In the genomic region with DNA sequence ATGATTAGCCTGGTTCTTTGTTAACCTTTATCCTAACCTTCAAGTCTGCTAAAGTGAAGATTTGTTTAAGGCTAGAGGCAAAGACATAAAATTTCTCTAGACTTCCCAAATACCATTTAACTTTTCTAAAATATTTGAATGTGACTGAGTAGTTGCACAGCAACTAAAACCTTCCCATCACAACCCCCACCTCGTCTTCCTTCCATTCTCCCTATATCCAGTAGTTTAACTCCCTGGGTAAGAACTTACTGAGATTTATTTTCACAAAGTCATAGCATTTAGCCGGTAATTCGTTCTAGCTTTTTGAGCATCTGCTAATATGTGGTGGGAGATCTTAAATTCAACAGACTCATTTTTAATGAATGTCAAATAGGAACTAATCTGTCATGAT, we compare ENCODE assay signal across 26 cellular contexts.
DNase-seq lines count a peak whose midpoint lies in the region; TF ChIP-seq lines count a peak whose summit lies in the region.
"Had no signal": no experiment of that assay in that cellular context is flagged by ENCODE, and none has a peak within 500 bp of the region (broad histone marks: within the 10 kb centered on the region; RNA-seq: fewer than 3 reads in every experiment).

No MANE protein-coding gene starts in this region.

- no peak overlapping the region for H3K23ac ChIP-seq in neuronal stem cell (ENCODE audit: low read depth, low read length, poor library complexity)

- no peak for TF ChIP-seq POLR2A in sigmoid colon (IDR thresholded peaks at IDR 0.05)

- peak overlapping the region; percentile 50 for H3K4me2 ChIP-seq in GM23248 (ENCODE audit: unreplicated experiment)
- H3K4me2 ChIP-seq in hepatocyte: no peak overlapping the region
- no peak overlapping the region for H3K4me2 ChIP-seq in neuronal stem cell (ENCODE audit: insufficient read depth, low read length, poor library complexity, severe bottlenecking)

- peak overlapping the region; percentile 26; the same call in 1 of the 2 replicates for H3K9ac ChIP-seq in GM23248
- no peak overlapping the region for H3K9ac ChIP-seq in neuronal stem cell (ENCODE audit: low read depth, low read length, poor library complexity)

- H2BK120ac ChIP-seq in neuronal stem cell (ENCODE audit: low read depth, low read length): no peak overlapping the region

- peaks cover 5% of the 10 kb centered on the region; the same call in 1 of the 2 replicates for H3F3A ChIP-seq in GM23248 (ENCODE audit: insufficient read depth)

- no peak overlapping the region for H2BK5ac ChIP-seq in neuronal stem cell (ENCODE audit: low read length)

- in situ Hi-C loops in GM23248 (cut with MboI): no loop called here

- no peak overlapping the region for H3K4me3 ChIP-seq in GM23248
- no peak overlapping the region for H3K4me3 ChIP-seq in SJSA1
- H3K4me3 ChIP-seq in hepatocyte: no peak overlapping the region
- H3K4me3 ChIP-seq in neuronal stem cell (ENCODE audit: low read length in 2 of 2): no peak overlapping the region
- H3K4me3 ChIP-seq in sigmoid colon: no peak overlapping the region
- no peak overlapping the region for H3K4me3 ChIP-seq in CD8-positive, alpha-beta memory T cell (ENCODE audit: low read length)
- H3K4me3 ChIP-seq: body of pancreas, dorsolateral prefrontal cortex, GM12878, heart left ventricle, lung, tibial artery, vagina had no signal

- POLR2A ChIA-PET in CD8-positive, alpha-beta memory T cell (lab: Charles Lee): no interaction called here

- no peak overlapping the region for H2BK12ac ChIP-seq in neuronal stem cell (ENCODE audit: low read length)

- no peak overlapping the region for H4K8ac ChIP-seq in neuronal stem cell (ENCODE audit: low read depth, low read length)

- H3K27ac Mint-ChIP-seq in CD8-positive, alpha-beta memory T cell: no peak overlapping the region
- H3K27ac Mint-ChIP-seq: activated CD4-positive, alpha-beta memory T cell treated with anti-CD3 and anti-CD28 coated beads, Interleukin-2, amount 10 ng/mL, durations not matched to agents 7 days and 5 days; activated naive CD8-positive, alpha-beta T cell treated with anti-CD3 and anti-CD28 coated beads, Interleukin-2, amount 50 U/mL, for 24 hours had no signal

- no peaks in the 10 kb centered on the region for H3K36me3 Mint-ChIP-seq in CD8-positive, alpha-beta memory T cell

- H2BK15ac ChIP-seq in neuronal stem cell (ENCODE audit: low read length): no peak overlapping the region

- no peak overlapping the region for H3K14ac ChIP-seq in neuronal stem cell (ENCODE audit: low read length)

- H3K4me1 ChIP-seq in GM23248 (ENCODE audit: insufficient read depth) (peaks cover 18% of the 10 kb centered on the region), SJSA1 (replicated peaks) (peaks cover 28% of the 10 kb centered on the region), hepatocyte (ENCODE audit: insufficient read depth) (peaks cover 8% of the 10 kb centered on the region), neuronal stem cell (ENCODE audit: control insufficient read depth in 2 of 2, insufficient read depth in 1 of 2, low read depth in 1 of 2, low read length in 2 of 2) (peaks cover 6 to 11% of the 10 kb centered on the region in 2 donors), sigmoid colon (no peaks in the 10 kb centered on the region)
- no peaks in the 10 kb centered on the region for H3K4me1 ChIP-seq in CD8-positive, alpha-beta memory T cell (ENCODE audit: insufficient read depth, low read length)
- H3K4me1 ChIP-seq: body of pancreas, tibial artery had no signal

- TF ChIP-seq EP300 in sigmoid colon (IDR thresholded peaks at IDR 0.05): no peak

- WGBS in GM23248 (ENCODE audit: low coverage in 1 of 2, low lambda C conversion rate in 2 of 2, missing lambda C conversion rate in 2 of 2), 2 experiments: 90 to 93% methylated on average over 3 of the region's 3 CpGs
- 65% methylated on average over 3 of the region's 3 CpGs for WGBS in hepatocyte (ENCODE audit: low lambda C conversion rate, missing lambda C conversion rate)
- no CpG with 5 or more reads among the region's 3 CpGs for WGBS in neuronal stem cell (ENCODE audit: extremely low coverage in 2 of 2, insufficient read length in 2 of 2, insufficient replicate concordance in 1 of 2), 2 donors
- 84 to 86% methylated on average over 3 of the region's 3 CpGs for WGBS in sigmoid colon, 2 donors

- no peak for TF ChIP-seq CTCF in hepatocyte (IDR thresholded peaks at IDR 0.05; ENCODE audit: poor library complexity)
- TF ChIP-seq CTCF in sigmoid colon (IDR thresholded peaks at IDR 0.05): no peak

- H3K27me3 ChIP-seq in GM23248 (replicated peaks; ENCODE audit: insufficient read depth): no peaks in the 10 kb centered on the region
- H3K27me3 ChIP-seq in SJSA1 (replicated peaks): no peaks in the 10 kb centered on the region
- no peaks in the 10 kb centered on the region for H3K27me3 ChIP-seq in hepatocyte
- H3K27me3 ChIP-seq in neuronal stem cell (ENCODE audit: control insufficient read depth in 3 of 3, insufficient read depth in 3 of 3, low read depth in 1 of 3, low read length in 3 of 3): no peaks in the 10 kb centered on the region
- H3K27me3 ChIP-seq in sigmoid colon: no peaks in the 10 kb centered on the region
- H3K27me3 ChIP-seq in CD8-positive, alpha-beta memory T cell (ENCODE audit: insufficient read depth, low read length, poor library complexity, severe bottlenecking): no peaks in the 10 kb centered on the region
- H3K27me3 ChIP-seq: body of pancreas, dorsolateral prefrontal cortex, esophagus squamous epithelium, heart left ventricle, tibial artery, vagina had no signal

- H3K9me2 ChIP-seq in GM23248 (ENCODE audit: insufficient read depth) (no peaks in the 10 kb centered on the region), hepatocyte (replicated peaks; ENCODE audit: insufficient read depth) (no peaks in the 10 kb centered on the region)

- H3K27me3 Mint-ChIP-seq in CD8-positive, alpha-beta memory T cell: no peaks in the 10 kb centered on the region

- H4K20me1 ChIP-seq in GM23248 (ENCODE audit: insufficient read depth) (no peaks in the 10 kb centered on the region), hepatocyte (ENCODE audit: insufficient read depth, poor library complexity, severe bottlenecking) (no peaks in the 10 kb centered on the region)

- H3K79me1 ChIP-seq in neuronal stem cell (ENCODE audit: low read depth, low read length): no peaks in the 10 kb centered on the region

- no peak overlapping the region for H4K91ac ChIP-seq in neuronal stem cell (ENCODE audit: low read depth, low read length, poor library complexity)

- H3K27ac ChIP-seq in GM23248 (peak overlapping the region; percentile 71), SJSA1 (peak overlapping the region; percentile 61), hepatocyte (peak overlapping the region; percentile 39), neuronal stem cell (replicated peaks; ENCODE audit: low read length) (no peak overlapping the region), sigmoid colon (no peak overlapping the region)
- H3K27ac ChIP-seq in CD8-positive, alpha-beta memory T cell (ENCODE audit: low read depth, low read length): no peak overlapping the region
- H3K27ac ChIP-seq: body of pancreas, dorsolateral prefrontal cortex, heart left ventricle, tibial artery, vagina had no signal

- no peak overlapping the region for H3K4ac ChIP-seq in neuronal stem cell (ENCODE audit: low read length)

- no peak overlapping the region for H3K18ac ChIP-seq in neuronal stem cell (ENCODE audit: low read length)

- CTCF ChIA-PET in CD8-positive, alpha-beta memory T cell (lab: Charles Lee): interaction anchor here (0.7 kb wide), 1 partner anchor 85 kb away, joined by 3 read pairs; no protein-coding TSS in a partner anchor

- no peaks in the 10 kb centered on the region for H3K9me3 Mint-ChIP-seq in CD8-positive, alpha-beta memory T cell
- H3K9me3 Mint-ChIP-seq: activated CD4-positive, alpha-beta memory T cell treated with anti-CD3 and anti-CD28 coated beads, Interleukin-2, amount 10 ng/mL, durations not matched to agents 7 days and 5 days; activated naive CD8-positive, alpha-beta T cell treated with anti-CD3 and anti-CD28 coated beads, Interleukin-2, amount 50 U/mL, for 24 hours had no signal

- H2AK5ac ChIP-seq in neuronal stem cell (ENCODE audit: low read depth, low read length): no peak overlapping the region

- H3K4me3 Mint-ChIP-seq in CD8-positive, alpha-beta memory T cell: no peak overlapping the region
- H3K4me3 Mint-ChIP-seq: activated CD4-positive, alpha-beta memory T cell treated with anti-CD3 and anti-CD28 coated beads, Interleukin-2, amount 10 ng/mL, durations not matched to agents 7 days and 5 days; activated naive CD8-positive, alpha-beta T cell treated with anti-CD3 and anti-CD28 coated beads, Interleukin-2, amount 50 U/mL, for 24 hours; neural crest cell had no signal

- H3K4me1 Mint-ChIP-seq in CD8-positive, alpha-beta memory T cell: no peaks in the 10 kb centered on the region
- H3K4me1 Mint-ChIP-seq: activated CD4-positive, alpha-beta memory T cell treated with anti-CD3 and anti-CD28 coated beads, Interleukin-2, amount 10 ng/mL, durations not matched to agents 7 days and 5 days; activated naive CD8-positive, alpha-beta T cell treated with anti-CD3 and anti-CD28 coated beads, Interleukin-2, amount 50 U/mL, for 24 hours had no signal

- H3K79me2 ChIP-seq in GM23248 (ENCODE audit: insufficient read depth) (no peaks in the 10 kb centered on the region), hepatocyte (no peaks in the 10 kb centered on the region)

- H3K9me3 ChIP-seq in GM23248 (ENCODE audit: low read depth) (no peaks in the 10 kb centered on the region), SJSA1 (replicated peaks) (no peaks in the 10 kb centered on the region), hepatocyte (ENCODE audit: low read depth) (no peaks in the 10 kb centered on the region), neuronal stem cell (replicated peaks in 1 of 2; ENCODE audit: control insufficient read depth in 2 of 2, insufficient read depth in 1 of 2, low read depth in 1 of 2, low read length in 2 of 2) (peaks cover 0 to 2% of the 10 kb centered on the region in 2 donors), sigmoid colon (no peaks in the 10 kb centered on the region)
- H3K9me3 ChIP-seq in CD8-positive, alpha-beta memory T cell (ENCODE audit: low read length): no peaks in the 10 kb centered on the region
- H3K9me3 ChIP-seq: body of pancreas, esophagus squamous epithelium, heart left ventricle, tibial artery, vagina had no signal

- no peaks in the 10 kb centered on the region for H3K36me3 ChIP-seq in GM23248 (ENCODE audit: low read depth)
- no peaks in the 10 kb centered on the region for H3K36me3 ChIP-seq in SJSA1
- no peaks in the 10 kb centered on the region for H3K36me3 ChIP-seq in hepatocyte (replicated peaks; ENCODE audit: insufficient read depth, low read depth)
- H3K36me3 ChIP-seq in neuronal stem cell (replicated peaks in 1 of 2; ENCODE audit: control insufficient read depth in 2 of 2, insufficient read depth in 2 of 2, low read length in 2 of 2): no peaks in the 10 kb centered on the region
- no peaks in the 10 kb centered on the region for H3K36me3 ChIP-seq in sigmoid colon
- H3K36me3 ChIP-seq in CD8-positive, alpha-beta memory T cell (ENCODE audit: insufficient read depth, low read length): no peaks in the 10 kb centered on the region
- H3K36me3 ChIP-seq: esophagus squamous epithelium, heart left ventricle, tibial artery, vagina had no signal

- intact Hi-C loops in sigmoid colon (cut with DNase I): no loop called here

- 0 out of 2 replicates have a peak overlapping the region, but pooled peaks have one; percentile 2 for H2AFZ ChIP-seq in GM23248
- H2AFZ ChIP-seq in hepatocyte: no peak overlapping the region
- H2AFZ ChIP-seq in neuronal stem cell (ENCODE audit: low read length): peak overlapping the region; percentile 62

- DNase-seq in GM23248: no peak
- no peak for DNase-seq in SJSA1 (ENCODE audit: low read depth in 1 of 2, low spot score in 2 of 2)
- no peak for DNase-seq in hepatocyte (ENCODE audit: low spot score)
- DNase-seq in neuronal stem cell (ENCODE audit: low spot score): no peak
- no peak for DNase-seq in iPS-NIHi11 (ENCODE audit: low spot score)
- DNase-seq in NCI-H510A (lab: John Stamatoyannopoulos, UW): no peak
- no peak for DNase-seq in sigmoid colon
- DNase-seq in CD8-positive, alpha-beta memory T cell: no peak
- DNase-seq: activated CD4-positive, alpha-beta memory T cell treated with anti-CD3 and anti-CD28 coated beads, Interleukin-2, amount 10 ng/mL, durations not matched to agents 7 days and 5 days; activated CD8-positive, alpha-beta memory T cell treated with anti-CD3 and anti-CD28 coated beads, Interleukin-2, amount 50 U/mL, for 4 hours; activated naive CD4-positive, alpha-beta T cell; activated naive CD8-positive, alpha-beta T cell treated with anti-CD3 and anti-CD28 coated beads, Interleukin-2, amount 50 U/mL, for 24 hours; cerebellar nuclear complex; dorsolateral prefrontal cortex; esophagus squamous epithelium; foreskin melanocyte; heart left ventricle; stimulated activated CD4-positive, alpha-beta T cell treated with anti-CD3 and anti-CD28 coated beads, Interleukin-12 subunit alpha, Interleukin-12 subunit beta, amount 100 ng/mL, for 4 hours; stimulated activated CD4-positive, alpha-beta T cell treated with anti-CD3 and anti-CD28 coated beads, Interleukin-4, amount 100 ng/mL, for 1 hour; T-helper 2 cell had no signal

Comparison
In these comparisons a context has a peak if more than half of its experiments do, and no peak if none do; other contexts are left out.
1. H3K27ac ChIP-seq: peak in GM23248 (single experiment), SJSA1 (single experiment) and hepatocyte (single experiment); none in neuronal stem cell (single experiment), sigmoid colon (0 of 4) and CD8-positive, alpha-beta memory T cell (single experiment).